12 cellular contexts compared by ENCODE assay signal in genomic region chr6:119240257-119241123, GRCh38.
DNase-seq lines count a peak whose midpoint lies in the region; ATAC-seq lines count a peak whose summit lies in the region.
"Had no signal": no experiment of that assay in that cellular context is flagged by ENCODE, and none has a peak within 500 bp of the region (broad histone marks: within the 10 kb centered on the region; RNA-seq: fewer than 3 reads in every experiment).

No MANE protein-coding gene starts in this region.

- ATAC-seq in GM21529 (IDR thresholded peaks at IDR 0.05; ENCODE audit: unreplicated experiment), result peak; percentile 39
- peak; percentile 34 for ATAC-seq in HG03457 (IDR thresholded peaks at IDR 0.05; ENCODE audit: unreplicated experiment)
- ATAC-seq in HG03039 (IDR thresholded peaks at IDR 0.05; ENCODE audit: unreplicated experiment), result no peak
- ATAC-seq: activated CD8-positive, alpha-beta T cell treated with anti-CD3 and anti-CD28 coated beads, Interleukin-2, amount 10 ng/mL, durations not matched to agents 7 days and 5 days; natural killer cell had no signal

- DNase-seq in ACHN (peak; percentile 2), glomerular visceral epithelial cell (ENCODE audit: extremely low spot score) (peak; percentile 20), NCI-H2227 treated with DMSO at 0.1 percent for 48 hours (lab: John Stamatoyannopoulos, UW) (no peak), dedifferentiated amniotic fluid mesenchymal stem cell (ENCODE audit: extremely low spot score) (no peak), cardiac septum (ENCODE audit: low spot score) (no peak)
- DNase-seq: activated CD8-positive, alpha-beta T cell treated with anti-CD3 and anti-CD28 coated beads, Interleukin-2, amount 10 ng/mL, durations not matched to agents 7 days and 5 days; natural killer cell; NCI-H1436; SHP77 had no signal

- intact Hi-C loops in cardiac septum (cut with DNase I), result no loop called here

- in situ Hi-C loops in ACHN (cut with HindIII; ENCODE audit: low pct_ligation_motif_present, low pct_unique_long_range_greater_than_20kb, low sequenced_read_pairs), result no loop called here

Comparison
In these comparisons a context has a peak if more than half of its experiments do, and no peak if none do; other contexts are left out.
1. DNase-seq: peak in ACHN (single experiment) and glomerular visceral epithelial cell (single experiment); none in NCI-H2227 treated with DMSO at 0.1 percent for 48 hours (single experiment), dedifferentiated amniotic fluid mesenchymal stem cell (single experiment) and cardiac septum (single experiment).